30 cellular contexts compared by ENCODE assay signal in the genomic region with DNA sequence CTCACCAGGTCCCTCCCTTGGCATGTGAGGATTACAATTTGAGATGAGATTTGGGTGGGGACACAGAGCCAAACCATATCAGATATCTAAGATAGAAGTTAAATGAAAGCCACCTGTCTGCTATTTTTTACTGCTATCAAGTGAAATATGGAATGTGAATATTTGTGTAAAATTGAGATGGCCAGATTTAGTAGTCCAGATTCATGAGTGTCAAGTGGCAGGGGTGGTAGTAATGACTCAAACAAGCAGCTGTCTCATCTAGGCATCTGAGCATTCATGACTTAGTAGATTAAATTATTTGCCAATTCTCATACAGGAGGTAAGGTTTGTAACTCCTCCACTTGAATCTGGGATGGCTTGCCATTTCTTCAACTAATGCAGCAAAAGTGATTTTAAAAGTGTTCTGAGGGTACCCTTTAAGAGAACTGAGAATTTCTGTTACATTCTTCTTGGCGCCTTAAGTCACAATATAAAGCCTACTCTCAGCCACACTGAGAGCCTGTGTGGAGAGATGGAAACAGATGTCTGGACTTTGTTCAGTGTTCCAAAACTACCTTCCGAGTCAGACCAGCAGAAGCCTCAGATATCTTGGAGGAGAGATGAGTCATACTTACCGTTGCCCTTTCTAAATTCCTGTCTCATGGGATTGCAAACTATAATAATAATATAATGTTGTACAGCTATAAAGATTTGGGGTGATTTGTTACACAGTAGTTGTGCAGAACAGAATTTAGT.
"Had no signal": no experiment of that assay in that cellular context is flagged by ENCODE, and none has a peak within 500 bp of the region (broad histone marks: within the 10 kb centered on the region; RNA-seq: fewer than 3 reads in every experiment).

No MANE protein-coding gene starts in this region.

- H3K4me3 ChIP-seq: adrenal gland, Peyer's patch had no signal

- H3K36me3 ChIP-seq: adrenal gland, brain microvascular endothelial cell, Peyer's patch had no signal

- H3K9me3 ChIP-seq: adrenal gland had no signal

- H3K27ac ChIP-seq: adrenal gland, brain microvascular endothelial cell, Peyer's patch had no signal

- DNase-seq: activated CD4-positive, alpha-beta T cell treated with anti-CD3 and anti-CD28 coated beads for 36 hours; activated CD4-positive, alpha-beta T cell treated with anti-CD3 and anti-CD28 coated beads, Interleukin-2, amount 10 ng/mL, durations not matched to agents 7 days and 5 days; activated CD4-positive, alpha-beta T cell treated with anti-CD3 and anti-CD28 coated beads, Interleukin-2, amount 50 U/mL, for 48 hours; activated CD8-positive, alpha-beta T cell treated with anti-CD3 and anti-CD28 coated beads, Interleukin-2, amount 10 ng/mL, durations not matched to agents 7 days and 5 days; activated gamma-delta T cell; activated naive CD4-positive, alpha-beta T cell treated with Interleukin-2 at 50 U/mL for 16 hours; activated T-cell treated with anti-CD3 and anti-CD28 coated beads, Interleukin-2, amount 50 U/mL, for 24 hours; adrenal gland; anterior cingulate cortex; brain microvascular endothelial cell; central memory CD4-positive, alpha-beta T cell; Karpas-422; KBM-7; NCI-H1105; NCI-H1417 treated with DMSO at 0.1 percent for 48 hours; NCI-H1694; NCI-H1930; NCI-H2081 treated with DMSO at 0.1 percent for 48 hours; NCI-H345; NCI-H524 treated with DMSO at 0.1 percent for 48 hours; PC-3; Peyer's patch; RPMI8226; SHP77 treated with DMSO at 0.1 percent for 48 hours; SW 1271; T-helper 1 cell had no signal

- H3K4me1 ChIP-seq: adrenal gland, Peyer's patch had no signal

- H3K27me3 ChIP-seq: adrenal gland, brain microvascular endothelial cell, Peyer's patch had no signal

- ATAC-seq: activated CD4-positive, alpha-beta T cell treated with anti-CD3 and anti-CD28 coated beads for 36 hours; activated CD4-positive, CD25-positive, alpha-beta regulatory T cell treated with anti-CD3 and anti-CD28 coated beads, Interleukin-2, amount 50 U/mL, for 24 hours; activated CD8-positive, alpha-beta T cell treated with anti-CD3 and anti-CD28 coated beads, Interleukin-2, amount 10 ng/mL, durations not matched to agents 7 days and 5 days; activated naive CD4-positive, alpha-beta T cell treated with anti-CD3 and anti-CD28 coated beads, Interleukin-2, amount 50 U/mL, for 72 hours; PC-3; SK-N-SH treated with all-trans-retinoic acid at 6 μM for 48 hours; WTC11 had no signal
